ENCODE assay signal across 8 cellular contexts in genomic region chr7:4882169-4882741, GRCh38. TPM values are rescaled to one million over a fixed set of nuclear protein-coding genes. Genes with fewer than 3 reads are reported as not detected.
DNase-seq lines count a peak whose midpoint lies in the region; ATAC-seq, FAIRE-seq and TF ChIP-seq lines count a peak whose summit lies in the region.

No MANE protein-coding gene starts in this region.

- peak overlapping the region; percentile 85 for H3K4me3 Mint-ChIP-seq in nephron progenitor cell
- peak overlapping the region in 1 of 2 donors; percentile 79 for H3K4me3 Mint-ChIP-seq in CD14-positive monocyte

- peak overlapping the region; percentile 54 for H3K4me3 ChIP-seq in WERI-Rb-1 (ENCODE audit: low read depth, low read length)

- ATAC-seq in GM19023 (IDR thresholded peaks at IDR 0.05; ENCODE audit: unreplicated experiment): no peak
- no peak for ATAC-seq in HG03039 (IDR thresholded peaks at IDR 0.05; ENCODE audit: unreplicated experiment)

- intact Hi-C loops in CD14-positive monocyte (cut with micrococcal nuclease): no loop called here

- H3K27ac ChIP-seq in WERI-Rb-1: peak overlapping the region; percentile 86

- H3K36me3 Mint-ChIP-seq in nephron progenitor cell (ENCODE audit: low read depth) (peaks cover 9% of the 10 kb centered on the region), CD14-positive monocyte (peaks cover 0 to 3% of the 10 kb centered on the region in 2 donors)

- DNase-seq in ELR (ENCODE audit: low read depth) (peak; percentile 46), WERI-Rb-1 (no peak), frontal cortex (ENCODE audit: low spot score in 2 of 2) (peak; percentile 54 to 56), nephron progenitor cell (peak; percentile 54), activated gamma-delta T cell (lab: John Stamatoyannopoulos, UW) (no peak), CD14-positive monocyte (ENCODE audit: low spot score) (no peak)

- H3K27me3 ChIP-seq in WERI-Rb-1 (ENCODE audit: insufficient read depth, low read depth, severe bottlenecking): no peaks in the 10 kb centered on the region

- peaks cover 35% of the 10 kb centered on the region for H3K4me1 Mint-ChIP-seq in nephron progenitor cell
- H3K4me1 Mint-ChIP-seq in CD14-positive monocyte: peaks cover 10% of the 10 kb centered on the region

- peak overlapping the region; percentile 70 for H3K27ac Mint-ChIP-seq in nephron progenitor cell
- H3K27ac Mint-ChIP-seq in CD14-positive monocyte: no peak overlapping the region

- no peak for TF ChIP-seq CTCF in WERI-Rb-1 (IDR thresholded peaks at IDR 0.05; ENCODE audit: low read depth, low read length)
- TF ChIP-seq CTCF in nephron progenitor cell (IDR thresholded peaks at IDR 0.05): no peak
- TF ChIP-seq CTCF in CD14-positive monocyte (IDR thresholded peaks at IDR 0.05): no peak

- peaks cover 21% of the 10 kb centered on the region for H3K27me3 Mint-ChIP-seq in nephron progenitor cell (ENCODE audit: low read depth, poor library complexity)
- H3K27me3 Mint-ChIP-seq in CD14-positive monocyte (ENCODE audit: low read depth in 3 of 3): peaks cover 34 to 57% (median 37%) of the 10 kb centered on the region in 3 donors

- no peaks in the 10 kb centered on the region for H3K9me3 ChIP-seq in WERI-Rb-1 (ENCODE audit: severe bottlenecking)

- no peaks in the 10 kb centered on the region for H3K9me3 Mint-ChIP-seq in nephron progenitor cell
- peaks cover 3 to 10% (median 5%) of the 10 kb centered on the region in 7 donors for H3K9me3 Mint-ChIP-seq in CD14-positive monocyte

- FAIRE-seq in frontal cortex (lab: Jason Lieb, UNC): no peak

- peaks cover 18% of the 10 kb centered on the region for H3K36me3 ChIP-seq in WERI-Rb-1

RNA-seq across cellular contexts. Expression of gene RADIL, which starts 1.3 kb away (rescaled TPM):
- 3.3 TPM for total RNA-seq in frontal cortex
- polyA plus RNA-seq in CD14-positive monocyte: not detected

RNA-seq across cellular contexts. Expression of gene PAPOLB, which starts 20.4 kb away (rescaled TPM):
- total RNA-seq in frontal cortex: 0.82 TPM
- not detected for polyA plus RNA-seq in CD14-positive monocyte

Comparison
In these comparisons a context has a peak if more than half of its experiments do, and no peak if none do; other contexts are left out.
1. DNase-seq: peak in ELR (single experiment), frontal cortex (2 of 2) and nephron progenitor cell (single experiment); none in WERI-Rb-1 (single experiment), activated gamma-delta T cell (single experiment) and CD14-positive monocyte (single experiment).